In genomic region chr9:14428781-14429230, GRCh38 we compare ENCODE assay signal across 8 cellular contexts.
A peak's percentile ranks its signal among the peaks of the same experiment; 100 is the strongest.
DNase-seq lines count a peak whose midpoint lies in the region; ATAC-seq and TF ChIP-seq lines count a peak whose summit lies in the region.

No MANE protein-coding gene starts in this region.

- 8% methylated on average over 11 of the region's 11 CpGs for WGBS in prostate gland

- ATAC-seq in natural killer cell, result no peak
- no peak for ATAC-seq in natural killer cell treated with Interleukin-12 subunit alpha and Interleukin-12 subunit beta and Interleukin-15 and Interleukin-18, amount 100 ng/mL, for 72 hours
- ATAC-seq in HG03432 (IDR thresholded peaks at IDR 0.05; ENCODE audit: unreplicated experiment), result peak; percentile 67
- ATAC-seq in GM18505 (IDR thresholded peaks at IDR 0.05; ENCODE audit: unreplicated experiment), result no peak

- intact Hi-C loops in natural killer cell (cut with micrococcal nuclease), result no loop called here
- intact Hi-C loops in prostate gland (cut with DNase I), result loop anchor here (5.0 kb wide), 1 partner anchor 1002 kb away; no protein-coding TSS in a partner anchor

- no peaks in the 10 kb centered on the region for H3K36me3 Mint-ChIP-seq in natural killer cell
- no peaks in the 10 kb centered on the region for H3K36me3 Mint-ChIP-seq in natural killer cell treated with Interleukin-12 subunit alpha and Interleukin-12 subunit beta and Interleukin-15 and Interleukin-18, amount 100 ng/mL, for 72 hours
- H3K36me3 Mint-ChIP-seq in glutamatergic neuron (ENCODE audit: unreplicated experiment), result no peaks in the 10 kb centered on the region

- TF ChIP-seq POLR2A in prostate gland (IDR thresholded peaks at IDR 0.05) (no peak), GM18505 (IDR thresholded peaks at IDR 0.05; ENCODE audit: borderline replicate concordance, extremely low read depth, insufficient read depth, insufficient read length) (no peak)

- peaks cover 2 to 3% of the 10 kb centered on the region in 2 donors for H3K9me3 Mint-ChIP-seq in natural killer cell
- no peaks in the 10 kb centered on the region for H3K9me3 Mint-ChIP-seq in natural killer cell treated with Interleukin-12 subunit alpha and Interleukin-12 subunit beta and Interleukin-15 and Interleukin-18, amount 100 ng/mL, for 72 hours
- H3K9me3 Mint-ChIP-seq in glutamatergic neuron (ENCODE audit: unreplicated experiment), result no peaks in the 10 kb centered on the region

- H3K27ac Mint-ChIP-seq in natural killer cell (no peak overlapping the region), glutamatergic neuron (ENCODE audit: unreplicated experiment) (no peak overlapping the region)
- H3K27ac Mint-ChIP-seq in natural killer cell treated with Interleukin-12 subunit alpha and Interleukin-12 subunit beta and Interleukin-15 and Interleukin-18, amount 100 ng/mL, for 72 hours, result no peak overlapping the region

- no peaks in the 10 kb centered on the region for H3K4me1 ChIP-seq in prostate gland (replicated peaks)

- TF ChIP-seq CTCF in natural killer cell (IDR thresholded peaks at IDR 0.05) (peak; percentile 43), glutamatergic neuron (IDR thresholded peaks at IDR 0.05; ENCODE audit: partially characterized antibody, unreplicated experiment) (peak; percentile 89), prostate gland (IDR thresholded peaks at IDR 0.05) (peak; percentile 61 to 77 (median 64))

- H3K4me1 Mint-ChIP-seq in natural killer cell (no peaks in the 10 kb centered on the region), glutamatergic neuron (ENCODE audit: low read depth, unreplicated experiment) (peaks cover 2% of the 10 kb centered on the region)
- H3K4me1 Mint-ChIP-seq in natural killer cell treated with Interleukin-12 subunit alpha and Interleukin-12 subunit beta and Interleukin-15 and Interleukin-18, amount 100 ng/mL, for 72 hours (ENCODE audit: low read depth in 2 of 2), result peaks cover 0 to 3% of the 10 kb centered on the region in 2 donors

- no peaks in the 10 kb centered on the region for H3K36me3 ChIP-seq in prostate gland

- H3K4me3 Mint-ChIP-seq in natural killer cell, result no peak overlapping the region
- no peak overlapping the region for H3K4me3 Mint-ChIP-seq in natural killer cell treated with Interleukin-12 subunit alpha and Interleukin-12 subunit beta and Interleukin-15 and Interleukin-18, amount 100 ng/mL, for 72 hours
- H3K4me3 Mint-ChIP-seq in glutamatergic neuron (ENCODE audit: unreplicated experiment), result no peak overlapping the region

- H3K9me3 ChIP-seq in prostate gland, result no peaks in the 10 kb centered on the region

- H3K27ac ChIP-seq in prostate gland, result no peak overlapping the region

- DNase-seq in natural killer cell, result peak; percentile 15
- DNase-seq in natural killer cell treated with Interleukin-12 subunit alpha and Interleukin-12 subunit beta and Interleukin-15 and Interleukin-18, amount 100 ng/mL, for 72 hours (ENCODE audit: low spot score), result no peak
- peak; percentile 91 for DNase-seq in NCI-H69 (lab: John Stamatoyannopoulos, UW)
- peak; percentile 74 for DNase-seq in activated CD8-positive, alpha-beta memory T cell treated with anti-CD3 and anti-CD28 coated beads, Interleukin-2, amount 50 U/mL, for 48 hours
- peak; percentile 85 for DNase-seq in glutamatergic neuron
- DNase-seq in prostate gland (ENCODE audit: low spot score), result peak; percentile 73

- no peak overlapping the region for H3K4me3 ChIP-seq in prostate gland

- H3K27me3 Mint-ChIP-seq in natural killer cell (ENCODE audit: low read depth in 2 of 2) (peaks cover 0 to 6% of the 10 kb centered on the region in 2 donors), glutamatergic neuron (ENCODE audit: unreplicated experiment) (peaks cover 1% of the 10 kb centered on the region)
- H3K27me3 Mint-ChIP-seq in natural killer cell treated with Interleukin-12 subunit alpha and Interleukin-12 subunit beta and Interleukin-15 and Interleukin-18, amount 100 ng/mL, for 72 hours, result peaks cover 13 to 17% of the 10 kb centered on the region in 2 donors

- no peaks in the 10 kb centered on the region for H3K27me3 ChIP-seq in prostate gland (replicated peaks; ENCODE audit: insufficient read depth)
